ENCODE assay signal across 21 cellular contexts in genomic region chr3:169550284-169550683, GRCh38.
"Had no signal": no experiment of that assay in that cellular context is flagged by ENCODE, and none has a peak within 500 bp of the region (broad histone marks: within the 10 kb centered on the region; RNA-seq: fewer than 3 reads in every experiment).

No MANE protein-coding gene starts in this region.

- H3K27me3 ChIP-seq: SJCRH30 had no signal

- H3K9me3 ChIP-seq: SJCRH30 had no signal

- H3K36me3 ChIP-seq: SJCRH30 had no signal

- H3K27ac ChIP-seq: RWPE1, SJCRH30 had no signal

- ATAC-seq: HepG2, Panc1, SK-N-SH treated with all-trans-retinoic acid at 6 μM for 48 hours had no signal

- DNase-seq: IMR-90, Karpas-422, KG1, MM.1S, NCI-H1092 treated with DMSO at 0.1 percent for 48 hours, NCI-H1436, NCI-H187, NCI-H2029, NCI-H2081 treated with DMSO at 0.1 percent for 48 hours, NCI-H2227 treated with DMSO at 0.1 percent for 48 hours, NCI-H524, NCI-H526 treated with DMSO at 0.1 percent for 48 hours, NCI-H774, PC-3, SHP77 treated with DMSO at 0.1 percent for 48 hours, SJCRH30, T-helper 1 cell had no signal

- H3K4me3 ChIP-seq: SJCRH30 had no signal
